ENCODE assay signal across 33 cellular contexts in the genomic region with DNA sequence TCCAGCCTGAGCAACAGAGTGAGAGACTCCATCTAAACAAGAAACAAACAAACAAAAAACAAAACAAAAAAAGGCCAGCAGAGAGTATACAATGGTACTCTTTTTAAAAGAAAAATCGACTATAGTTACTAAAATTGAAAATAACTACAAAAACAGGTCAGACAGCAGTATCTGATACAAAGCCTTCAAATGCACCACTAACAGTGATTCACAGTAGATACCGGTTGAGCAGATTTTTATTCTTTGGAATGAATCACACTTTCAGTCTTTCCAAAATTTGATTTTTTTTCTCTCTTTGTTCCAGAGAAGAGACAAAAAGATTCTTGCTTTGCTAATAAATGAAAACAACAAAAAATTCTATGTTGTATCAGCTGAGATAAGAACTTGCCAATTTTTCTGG. TPM values are rescaled to one million over a fixed set of nuclear protein-coding genes. Genes with fewer than 3 reads are reported as not detected.
"Had no signal": no experiment of that assay in that cellular context is flagged by ENCODE, and none has a peak within 500 bp of the region (broad histone marks: within the 10 kb centered on the region; RNA-seq: fewer than 3 reads in every experiment).

No MANE protein-coding gene starts in this region.

- H3K4me1 Mint-ChIP-seq: activated B cell treated with CpG ODN at 0.5 μM for 24 hours, T-helper 17 cell had no signal

- H3K36me3 Mint-ChIP-seq: activated CD4-positive, alpha-beta memory T cell treated with anti-CD3 and anti-CD28 coated beads for 36 hours; activated naive CD4-positive, alpha-beta T cell treated with anti-CD3 and anti-CD28 coated beads, Interleukin-2, amount 10 ng/mL, durations not matched to agents 7 days and 5 days; activated naive CD4-positive, alpha-beta T cell treated with anti-CD3 and anti-CD28 coated beads, Interleukin-2, amount 50 U/mL, for 72 hours; activated naive CD8-positive, alpha-beta T cell treated with anti-CD3 and anti-CD28 coated beads, Interleukin-2, amount 10 ng/mL, durations not matched to agents 7 days and 5 days had no signal

- H3K4me1 ChIP-seq: body of pancreas, colonic mucosa, gastrocnemius medialis had no signal

- H3K36me3 ChIP-seq: colonic mucosa, gastrocnemius medialis, heart right ventricle, WERI-Rb-1 had no signal

- H3K4me3 Mint-ChIP-seq: activated B cell treated with CpG ODN at 0.5 μM for 24 hours; activated CD4-positive, alpha-beta memory T cell treated with anti-CD3 and anti-CD28 coated beads for 36 hours; activated CD8-positive, alpha-beta memory T cell treated with anti-CD3 and anti-CD28 coated beads, Interleukin-2, amount 10 ng/mL, durations not matched to agents 7 days and 5 days; activated CD8-positive, alpha-beta T cell treated with anti-CD3 and anti-CD28 coated beads, Interleukin-2, amount 10 ng/mL, durations not matched to agents 7 days and 5 days; activated naive CD4-positive, alpha-beta T cell treated with anti-CD3 and anti-CD28 coated beads, Interleukin-2, amount 10 ng/mL, durations not matched to agents 7 days and 5 days; activated naive CD8-positive, alpha-beta T cell treated with anti-CD3 and anti-CD28 coated beads, Interleukin-2, amount 10 ng/mL, durations not matched to agents 7 days and 5 days; activated T-helper 1 cell treated with anti-CD3 and anti-CD28 coated beads, Interleukin-12 subunit alpha, Interleukin-12 subunit beta, Interleukin-2, Interleukin-4 antibody, amounts not matched to agents 30 ng/mL and 10 ng/mL and 1 ng/mL, durations not matched to agents 14 hours and 24 hours and 36 hours; T-helper 17 cell; T-helper 2 cell treated with Interferon-gamma antibody and Interleukin-4, amounts not matched to agents 5 μg/mL and 100 μg/mL, for 36 hours had no signal

- H3K27ac ChIP-seq: body of pancreas, colonic mucosa, gastrocnemius medialis, heart right ventricle, WERI-Rb-1 had no signal

- H3K27me3 ChIP-seq: body of pancreas, colonic mucosa, gastrocnemius medialis had no signal

- H3K9me3 Mint-ChIP-seq: activated B cell treated with CpG ODN at 0.5 μM for 24 hours; activated CD4-positive, alpha-beta memory T cell treated with anti-CD3 and anti-CD28 coated beads for 36 hours; activated naive CD4-positive, alpha-beta T cell treated with anti-CD3 and anti-CD28 coated beads, Interleukin-2, amount 10 ng/mL, durations not matched to agents 7 days and 5 days; activated naive CD4-positive, alpha-beta T cell treated with anti-CD3 and anti-CD28 coated beads, Interleukin-2, amount 50 U/mL, for 72 hours; activated naive CD8-positive, alpha-beta T cell treated with anti-CD3 and anti-CD28 coated beads, Interleukin-2, amount 10 ng/mL, durations not matched to agents 7 days and 5 days; activated T-helper 1 cell treated with anti-CD3 and anti-CD28 coated beads, Interleukin-12 subunit alpha, Interleukin-12 subunit beta, Interleukin-2, Interleukin-4 antibody, amounts not matched to agents 30 ng/mL and 10 ng/mL and 1 ng/mL, durations not matched to agents 14 hours and 24 hours and 36 hours; T-helper 2 cell treated with Interferon-gamma antibody and Interleukin-4, amounts not matched to agents 5 μg/mL and 100 μg/mL, for 36 hours had no signal

- DNase-seq: activated B cell treated with CpG ODN at 0.5 μM for 24 hours; activated CD4-positive, alpha-beta memory T cell treated with anti-CD3 and anti-CD28 coated beads for 36 hours; activated CD4-positive, alpha-beta T cell treated with anti-CD3 and anti-CD28 coated beads for 48 hours; activated CD8-positive, alpha-beta memory T cell treated with anti-CD3 and anti-CD28 coated beads, Interleukin-2, amount 10 ng/mL, durations not matched to agents 7 days and 5 days; activated CD8-positive, alpha-beta memory T cell treated with anti-CD3 and anti-CD28 coated beads, Interleukin-2, amount 50 U/mL, for 4 hours; activated CD8-positive, alpha-beta T cell treated with anti-CD3 and anti-CD28 coated beads, Interleukin-2, amount 10 ng/mL, durations not matched to agents 7 days and 5 days; activated gamma-delta T cell; activated naive CD4-positive, alpha-beta T cell; activated naive CD4-positive, alpha-beta T cell treated with anti-CD3 and anti-CD28 coated beads, Interleukin-2, amount 10 ng/mL, durations not matched to agents 7 days and 5 days; activated naive CD8-positive, alpha-beta T cell treated with anti-CD3 and anti-CD28 coated beads, Interleukin-2, amount 10 ng/mL, durations not matched to agents 7 days and 5 days; activated T-cell treated with anti-CD3 and anti-CD28 coated beads, Interleukin-2, amount 50 U/mL, for 1 hour; activated T-cell treated with anti-CD3 and anti-CD28 coated beads, Interleukin-2, amount 50 U/mL, for 48 hours; amniotic stem cell; anterior cingulate cortex; body of pancreas; cerebellar nuclear complex; colonic mucosa; effector CD8-positive, alpha-beta T cell; erythroblast; foreskin fibroblast; gastrocnemius medialis; glutamatergic neuron; heart right ventricle; T-helper 1 cell; T-helper 17 cell; T1000; WERI-Rb-1 had no signal

- ATAC-seq: activated CD4-positive, CD25-positive, alpha-beta regulatory T cell treated with anti-CD3 and anti-CD28 coated beads, Interleukin-2, amount 50 U/mL, for 24 hours; activated CD8-positive, alpha-beta memory T cell treated with anti-CD3 and anti-CD28 coated beads, Interleukin-2, amount 10 ng/mL, durations not matched to agents 7 days and 5 days; activated CD8-positive, alpha-beta T cell treated with anti-CD3 and anti-CD28 coated beads, Interleukin-2, amount 10 ng/mL, durations not matched to agents 7 days and 5 days; activated naive CD4-positive, alpha-beta T cell treated with anti-CD3 and anti-CD28 coated beads, Interleukin-2, amount 50 U/mL, for 72 hours; body of pancreas; gastrocnemius medialis; heart right ventricle; T-helper 17 cell had no signal

- H3K4me3 ChIP-seq: body of pancreas, colonic mucosa, gastrocnemius medialis, heart right ventricle had no signal

- H3K9me3 ChIP-seq: body of pancreas, colonic mucosa, gastrocnemius medialis, heart right ventricle had no signal

- H3K27ac Mint-ChIP-seq: activated B cell treated with CpG ODN at 0.5 μM for 24 hours; activated CD4-positive, alpha-beta memory T cell treated with anti-CD3 and anti-CD28 coated beads for 36 hours; activated CD8-positive, alpha-beta memory T cell treated with anti-CD3 and anti-CD28 coated beads, Interleukin-2, amount 10 ng/mL, durations not matched to agents 7 days and 5 days; activated CD8-positive, alpha-beta T cell treated with anti-CD3 and anti-CD28 coated beads, Interleukin-2, amount 10 ng/mL, durations not matched to agents 7 days and 5 days; activated naive CD4-positive, alpha-beta T cell treated with anti-CD3 and anti-CD28 coated beads, Interleukin-2, amount 10 ng/mL, durations not matched to agents 7 days and 5 days; activated naive CD4-positive, alpha-beta T cell treated with anti-CD3 and anti-CD28 coated beads, Interleukin-2, amount 50 U/mL, for 72 hours; activated naive CD8-positive, alpha-beta T cell treated with anti-CD3 and anti-CD28 coated beads, Interleukin-2, amount 10 ng/mL, durations not matched to agents 7 days and 5 days; activated T-helper 1 cell treated with anti-CD3 and anti-CD28 coated beads, Interleukin-12 subunit alpha, Interleukin-12 subunit beta, Interleukin-2, Interleukin-4 antibody, amounts not matched to agents 30 ng/mL and 10 ng/mL and 1 ng/mL, durations not matched to agents 14 hours and 24 hours and 36 hours; T-helper 17 cell; T-helper 2 cell treated with Interferon-gamma antibody and Interleukin-4, amounts not matched to agents 5 μg/mL and 100 μg/mL, for 36 hours had no signal

RNA-seq across cellular contexts. Expression of gene ROR2, which starts 36.9 kb away (rescaled TPM):
- total RNA-seq: activated B cell treated with CpG ODN at 0.5 μM for 24 hours; activated CD8-positive, alpha-beta memory T cell treated with anti-CD3 and anti-CD28 coated beads for 36 hours; activated naive CD4-positive, alpha-beta T cell treated with anti-CD3 and anti-CD28 coated beads, Interleukin-2, amount 50 U/mL, for 72 hours; dermis microvascular lymphatic vessel endothelial cell had no signal
